11 cellular contexts compared by ENCODE assay signal in genomic region chr14:101834387-101835165, GRCh38.
A peak's percentile ranks its signal among the peaks of the same experiment; 100 is the strongest.
DNase-seq lines count a peak whose midpoint lies in the region; ATAC-seq lines count a peak whose summit lies in the region.
"Had no signal": no experiment of that assay in that cellular context is flagged by ENCODE, and none has a peak within 500 bp of the region (broad histone marks: within the 10 kb centered on the region; RNA-seq: fewer than 3 reads in every experiment).

No MANE protein-coding gene starts in this region.

- no peak for DNase-seq in activated CD4-positive, alpha-beta memory T cell treated with anti-CD3 and anti-CD28 coated beads for 36 hours
- no peak for DNase-seq in activated CD4-positive, alpha-beta memory T cell treated with anti-CD3 and anti-CD28 coated beads, Interleukin-2, amount 10 ng/mL, durations not matched to agents 7 days and 5 days
- DNase-seq in astrocyte of the hippocampus (ENCODE audit: low read depth, low spot score) (peak; percentile 54), left lobe of liver (ENCODE audit: low spot score) (no peak), NCI-H2081 treated with DMSO at 0.1 percent for 48 hours (lab: John Stamatoyannopoulos, UW) (no peak)
- DNase-seq in stimulated activated CD4-positive, alpha-beta T cell treated with anti-CD3 and anti-CD28 coated beads, Interleukin-4, amount 100 ng/mL, for 1 hour = no peak
- DNase-seq: activated gamma-delta T cell, NCI-H510A treated with DMSO at 0.1 percent for 48 hours, T-helper 2 cell had no signal

- ATAC-seq in left lobe of liver = peak; percentile 15
- ATAC-seq in stimulated activated memory B cell treated with anti-CD40 and anti-IgM and Interleukin-4, amounts not matched to agents 10 μg/mL and 1 μg/mL and 100 μg/mL, for 72 hours = no peak
- ATAC-seq in GM21529 (IDR thresholded peaks at IDR 0.05; ENCODE audit: unreplicated experiment) = no peak

- peaks cover 92% of the 10 kb centered on the region for H3K4me1 Mint-ChIP-seq in activated CD4-positive, alpha-beta memory T cell treated with anti-CD3 and anti-CD28 coated beads for 36 hours (ENCODE audit: low read depth)
- peaks cover 78% of the 10 kb centered on the region for H3K4me1 Mint-ChIP-seq in activated CD4-positive, alpha-beta memory T cell treated with anti-CD3 and anti-CD28 coated beads, Interleukin-2, amount 10 ng/mL, durations not matched to agents 7 days and 5 days
- H3K4me1 Mint-ChIP-seq in stimulated activated memory B cell treated with anti-CD40 and anti-IgM and Interleukin-4, amounts not matched to agents 10 μg/mL and 1 μg/mL and 100 μg/mL, for 72 hours = peaks cover 75% of the 10 kb centered on the region

- intact Hi-C loops in activated CD4-positive, alpha-beta memory T cell treated with anti-CD3 and anti-CD28 coated beads for 36 hours (cut with micrococcal nuclease) = no loop called here

- peaks cover 28% of the 10 kb centered on the region for H3K36me3 Mint-ChIP-seq in activated CD4-positive, alpha-beta memory T cell treated with anti-CD3 and anti-CD28 coated beads for 36 hours
- H3K36me3 Mint-ChIP-seq in activated CD4-positive, alpha-beta memory T cell treated with anti-CD3 and anti-CD28 coated beads, Interleukin-2, amount 10 ng/mL, durations not matched to agents 7 days and 5 days (ENCODE audit: low read depth) = peaks cover 67% of the 10 kb centered on the region
- peaks cover 25% of the 10 kb centered on the region for H3K36me3 Mint-ChIP-seq in stimulated activated memory B cell treated with anti-CD40 and anti-IgM and Interleukin-4, amounts not matched to agents 10 μg/mL and 1 μg/mL and 100 μg/mL, for 72 hours

- no peaks in the 10 kb centered on the region for H3K9me3 Mint-ChIP-seq in activated CD4-positive, alpha-beta memory T cell treated with anti-CD3 and anti-CD28 coated beads for 36 hours
- no peaks in the 10 kb centered on the region for H3K9me3 Mint-ChIP-seq in activated CD4-positive, alpha-beta memory T cell treated with anti-CD3 and anti-CD28 coated beads, Interleukin-2, amount 10 ng/mL, durations not matched to agents 7 days and 5 days
- no peaks in the 10 kb centered on the region for H3K9me3 Mint-ChIP-seq in stimulated activated memory B cell treated with anti-CD40 and anti-IgM and Interleukin-4, amounts not matched to agents 10 μg/mL and 1 μg/mL and 100 μg/mL, for 72 hours

- H3K27ac Mint-ChIP-seq in activated CD4-positive, alpha-beta memory T cell treated with anti-CD3 and anti-CD28 coated beads for 36 hours = peak overlapping the region; percentile 67
- H3K27ac Mint-ChIP-seq in activated CD4-positive, alpha-beta memory T cell treated with anti-CD3 and anti-CD28 coated beads, Interleukin-2, amount 10 ng/mL, durations not matched to agents 7 days and 5 days = no peak overlapping the region
- peak overlapping the region; percentile 71 for H3K27ac Mint-ChIP-seq in stimulated activated memory B cell treated with anti-CD40 and anti-IgM and Interleukin-4, amounts not matched to agents 10 μg/mL and 1 μg/mL and 100 μg/mL, for 72 hours

- no peaks in the 10 kb centered on the region for H3K27me3 Mint-ChIP-seq in activated CD4-positive, alpha-beta memory T cell treated with anti-CD3 and anti-CD28 coated beads for 36 hours
- H3K27me3 Mint-ChIP-seq in activated CD4-positive, alpha-beta memory T cell treated with anti-CD3 and anti-CD28 coated beads, Interleukin-2, amount 10 ng/mL, durations not matched to agents 7 days and 5 days = no peaks in the 10 kb centered on the region
- H3K27me3 Mint-ChIP-seq in stimulated activated memory B cell treated with anti-CD40 and anti-IgM and Interleukin-4, amounts not matched to agents 10 μg/mL and 1 μg/mL and 100 μg/mL, for 72 hours = no peaks in the 10 kb centered on the region

- POLR2A ChIA-PET in activated CD4-positive, alpha-beta memory T cell treated with anti-CD3 and anti-CD28 coated beads for 36 hours (lab: Charles Lee) = interaction anchor here (1.0 to 4.6 kb wide), 2 partner anchors 10 to 15 kb away, joined by 3 to 32 read pairs; no protein-coding TSS in a partner anchor
- POLR2A ChIA-PET in activated CD4-positive, alpha-beta memory T cell treated with anti-CD3 and anti-CD28 coated beads, Interleukin-2, amount 10 ng/mL, durations not matched to agents 7 days and 5 days (lab: Charles Lee) = interaction anchor here (1.0 to 4.1 kb wide), 3 partner anchors 9 to 128 kb away, joined by 3 to 41 read pairs (median 4); no protein-coding TSS in a partner anchor

- no peak overlapping the region for H3K4me3 Mint-ChIP-seq in activated CD4-positive, alpha-beta memory T cell treated with anti-CD3 and anti-CD28 coated beads for 36 hours
- no peak overlapping the region for H3K4me3 Mint-ChIP-seq in activated CD4-positive, alpha-beta memory T cell treated with anti-CD3 and anti-CD28 coated beads, Interleukin-2, amount 10 ng/mL, durations not matched to agents 7 days and 5 days
- H3K4me3 Mint-ChIP-seq in stimulated activated memory B cell treated with anti-CD40 and anti-IgM and Interleukin-4, amounts not matched to agents 10 μg/mL and 1 μg/mL and 100 μg/mL, for 72 hours = no peak overlapping the region

- CTCF ChIA-PET in activated CD4-positive, alpha-beta memory T cell treated with anti-CD3 and anti-CD28 coated beads for 36 hours (lab: Charles Lee) = interaction anchor here (1.0 to 3.4 kb wide), 3 partner anchors 63 to 127 kb away, joined by 3 to 24 read pairs (median 8); no protein-coding TSS in a partner anchor
- CTCF ChIA-PET in activated CD4-positive, alpha-beta memory T cell treated with anti-CD3 and anti-CD28 coated beads, Interleukin-2, amount 10 ng/mL, durations not matched to agents 7 days and 5 days (lab: Charles Lee) = interaction anchor here (0.6 to 2.4 kb wide), 2 partner anchors 10 to 64 kb away, joined by 3 to 7 read pairs; no protein-coding TSS in a partner anchor
